1 cellular context compared by ENCODE assay signal in genomic region chr1:150567717-150568561, GRCh38.
TF ChIP-seq lines count a peak whose summit lies in the region.

No MANE protein-coding gene starts in this region.

TF ChIP-seq in SK-N-SH treated with all-trans-retinoic acid at 6 μM for 48 hours, 23 proteins besides CTCF, POLR2A, EP300 and RAD21 (continued from another document):
- TF ChIP-seq PATZ1 (CRISPR knock-in tag; IDR thresholded peaks at IDR 0.05; ENCODE audit: borderline replicate concordance) (peak; percentile 98; the same call in 1 of the 2 replicates), TOX (CRISPR knock-in tag; IDR thresholded peaks at IDR 0.05; ENCODE audit: borderline replicate concordance) (0 out of 2 replicates have a peak, but pooled peaks have one; percentile 27), CSRNP3 (CRISPR knock-in tag; IDR thresholded peaks at IDR 0.05) (no peak), CREB5 (CRISPR knock-in tag; IDR thresholded peaks at IDR 0.05; ENCODE audit: low read depth) (peak; percentile 84), SNAI2 (CRISPR knock-in tag; IDR thresholded peaks at IDR 0.05) (peak; percentile 73; the same call in 1 of the 2 replicates), POU6F1 (CRISPR knock-in tag; IDR thresholded peaks at IDR 0.05; ENCODE audit: borderline replicate concordance, low read depth) (peak; percentile 8; the same call in 1 of the 2 replicates)
